ENCODE assay signal across 1 cellular context in the genomic region with DNA sequence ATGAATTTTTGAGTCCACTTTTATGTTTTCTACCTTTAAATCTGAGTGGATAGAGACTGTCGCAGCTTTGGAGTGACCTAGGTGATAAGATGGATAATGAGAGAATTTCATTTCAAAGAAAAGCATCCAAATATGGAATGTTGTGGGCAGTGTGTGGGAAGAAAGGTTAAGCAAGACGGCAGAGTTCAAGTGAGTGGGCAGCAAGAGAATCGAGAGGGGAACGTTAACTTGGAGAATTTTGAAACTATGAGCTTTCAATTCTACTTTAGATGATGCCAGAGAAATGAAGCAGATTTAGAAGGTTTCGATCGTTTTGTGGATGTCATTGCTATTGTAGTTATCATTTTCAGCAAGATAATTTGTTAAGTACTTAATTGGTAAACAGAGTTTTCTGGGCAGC.
TF ChIP-seq lines count a peak whose summit lies in the region.

No MANE protein-coding gene starts in this region.

TF ChIP-seq in HEK293, 187 proteins besides CTCF, POLR2A, EP300 and RAD21 (continued from another document):
- TF ChIP-seq EGR2 (tag by site-specific recombination; IDR thresholded peaks at IDR 0.05; ENCODE audit: low read depth) (peak; percentile 97), GFI1B (tag by site-specific recombination; IDR thresholded peaks at IDR 0.05) (no peak)
TF ChIP-seq in HEK293: peak in this region for 3.
